ENCODE assay signal across 1 cellular context in the genomic region with DNA sequence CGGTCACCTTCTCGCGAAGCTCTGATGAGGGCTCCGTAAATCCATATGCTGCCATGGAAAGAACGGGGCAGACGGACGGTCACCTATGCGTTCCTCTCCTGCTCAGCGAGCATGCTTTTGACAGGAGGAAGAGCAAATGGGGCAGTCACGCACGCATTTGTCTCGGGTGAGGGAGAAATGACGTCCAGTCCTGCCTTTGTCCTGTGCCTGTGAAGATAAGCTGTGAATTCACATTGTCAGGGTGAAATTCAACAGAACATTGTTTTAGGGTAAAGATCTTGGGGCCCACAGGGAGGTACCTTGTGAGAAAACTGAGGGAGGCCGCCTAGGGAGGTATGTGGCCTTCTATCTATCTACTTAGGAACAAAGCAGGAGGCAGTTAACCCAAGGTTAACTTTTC.
TF ChIP-seq lines count a peak whose summit lies in the region.

No MANE protein-coding gene starts in this region.

TF ChIP-seq in HepG2, 621 proteins besides CTCF, POLR2A, EP300 and RAD21:
- no peak for TF ChIP-seq NFAT5 (CRISPR knock-in tag; IDR thresholded peaks at IDR 0.05)
- TF ChIP-seq TEF (CRISPR knock-in tag; IDR thresholded peaks at IDR 0.05): no peak
- no peak for TF ChIP-seq YEATS4 (CRISPR knock-in tag; IDR thresholded peaks at IDR 0.05; ENCODE audit: borderline replicate concordance)
- no peak for TF ChIP-seq ZSCAN31 (CRISPR knock-in tag; IDR thresholded peaks at IDR 0.05; ENCODE audit: low read depth)
- TF ChIP-seq IRF1 (CRISPR knock-in tag; IDR thresholded peaks at IDR 0.05; ENCODE audit: low read depth): no peak
- no peak for TF ChIP-seq ATF7 (IDR thresholded peaks at IDR 0.05)
- no peak for TF ChIP-seq ATF7 (CRISPR knock-in tag; IDR thresholded peaks at IDR 0.05)
- no peak for TF ChIP-seq ZMYM2 (CRISPR knock-in tag; IDR thresholded peaks at IDR 0.05)
- TF ChIP-seq PCBP2 (optimal IDR thresholded peaks at IDR 0.05; ENCODE audit: low read depth, low read length, poor library complexity, severe bottlenecking): no peak
- TF ChIP-seq, protein P1, sequence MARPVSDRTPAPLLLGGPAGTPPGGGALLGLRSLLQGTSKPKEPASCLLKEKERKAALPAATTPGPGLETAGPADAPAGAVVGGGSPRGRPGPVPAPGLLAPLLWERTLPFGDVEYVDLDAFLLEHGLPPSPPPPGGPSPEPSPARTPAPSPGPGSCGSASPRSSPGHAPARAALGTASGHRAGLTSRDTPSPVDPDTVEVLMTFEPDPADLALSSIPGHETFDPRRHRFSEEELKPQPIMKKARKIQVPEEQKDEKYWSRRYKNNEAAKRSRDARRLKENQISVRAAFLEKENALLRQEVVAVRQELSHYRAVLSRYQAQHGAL (CRISPR knock-in tag; IDR thresholded peaks at IDR 0.05; ENCODE audit: not compliant biosample characterization): no peak
